2 cellular contexts compared by ENCODE assay signal in genomic region chr5:36826694-36827093, GRCh38.
TF ChIP-seq lines count a peak whose summit lies in the region.

No MANE protein-coding gene starts in this region.

TF ChIP-seq in HepG2, 621 proteins besides CTCF, POLR2A, EP300 and RAD21:
- no peak for TF ChIP-seq DBP (CRISPR knock-in tag; IDR thresholded peaks at IDR 0.05; ENCODE audit: not compliant biosample characterization)
- peak; percentile 64 for TF ChIP-seq PCBP2 (optimal IDR thresholded peaks at IDR 0.05; ENCODE audit: low read depth, low read length, poor library complexity, severe bottlenecking)

TF ChIP-seq in K562, 482 proteins besides CTCF, POLR2A, EP300 and RAD21:
- TF ChIP-seq EHMT2 (IDR thresholded peaks at IDR 0.05) (0 out of 2 replicates have a peak, but pooled peaks have one; percentile 37), MTA2 (IDR thresholded peaks at IDR 0.05; ENCODE audit: low read depth) (0 out of 2 replicates have a peak, but pooled peaks have one; percentile 17), ZNF395 (CRISPR knock-in tag; IDR thresholded peaks at IDR 0.05) (no peak), MCM2 (IDR thresholded peaks at IDR 0.05; ENCODE audit: low read depth) (no peak), ZBTB26 (CRISPR knock-in tag; IDR thresholded peaks at IDR 0.05) (peak; percentile 44; the same call in 1 of the 2 replicates), MLLT1 (IDR thresholded peaks at IDR 0.05) (0 out of 4 replicates have a peak, but pooled peaks of 1 of the 2 experiments have one; percentile 26), BRF1 (IDR thresholded peaks at IDR 0.05; ENCODE audit: borderline replicate concordance, extremely low read depth, insufficient read length) (no peak), ZBTB2 (IDR thresholded peaks at IDR 0.05) (0 out of 2 replicates have a peak, but pooled peaks have one; percentile 21), GATAD2A (IDR thresholded peaks at IDR 0.05) (0 out of 2 replicates have a peak, but pooled peaks have one; percentile 11), ZNF408 (CRISPR knock-in tag; IDR thresholded peaks at IDR 0.05; ENCODE audit: low read depth) (no peak), ZNF512 (tag; IDR thresholded peaks at IDR 0.05) (peak; percentile 93), HIVEP1 (CRISPR knock-in tag; IDR thresholded peaks at IDR 0.05) (no peak), NEUROD1 (IDR thresholded peaks at IDR 0.05; ENCODE audit: borderline replicate concordance, low read depth, low read length, partially characterized antibody) (no peak), SMAD2 (IDR thresholded peaks at IDR 0.05; ENCODE audit: low read depth, low read length) (no peak), ARHGAP35 (IDR thresholded peaks at IDR 0.05; ENCODE audit: partially characterized antibody) (peak; percentile 67), ESRRB (CRISPR knock-in tag; IDR thresholded peaks at IDR 0.05; ENCODE audit: borderline replicate concordance) (no peak), MCM3 (IDR thresholded peaks at IDR 0.05) (no peak), ZNF699 (CRISPR knock-in tag; IDR thresholded peaks at IDR 0.05; ENCODE audit: insufficient replicate concordance) (no peak), OTX1 (CRISPR knock-in tag; IDR thresholded peaks at IDR 0.05) (0 out of 2 replicates have a peak, but pooled peaks have one; percentile 5), RREB1 (CRISPR knock-in tag; IDR thresholded peaks at IDR 0.05) (no peak), HDAC1 (IDR thresholded peaks at IDR 0.05) (peak in 1 of 2 experiments; percentile 48; a peak in 1 of 4 replicates), THRB (CRISPR knock-in tag; conservative IDR thresholded peaks at IDR 0.05) (peak; percentile 52; the same call in 1 of the 2 replicates), HBP1 (CRISPR knock-in tag; IDR thresholded peaks at IDR 0.05) (peak; percentile 71), E2F1 (CRISPR knock-in tag; IDR thresholded peaks at IDR 0.05) (no peak), MTA1 (IDR thresholded peaks at IDR 0.05; ENCODE audit: borderline replicate concordance) (peak; percentile 34; the same call in 1 of the 2 replicates), ZNF609 (CRISPR knock-in tag; IDR thresholded peaks at IDR 0.05; ENCODE audit: borderline replicate concordance) (no peak), BCOR (IDR thresholded peaks at IDR 0.05) (no peak), TAF15 (IDR thresholded peaks at IDR 0.05; ENCODE audit: low read depth, low read length) (no peak), PPARD (CRISPR knock-in tag; IDR thresholded peaks at IDR 0.05) (no peak), ZBTB8A (IDR thresholded peaks at IDR 0.05; ENCODE audit: partially characterized antibody) (no peak), HLTF (IDR thresholded peaks at IDR 0.05) (no peak), ELF1 (tag; IDR thresholded peaks at IDR 0.05) (no peak), LARP7 (IDR thresholded peaks at IDR 0.05) (0 out of 2 replicates have a peak, but pooled peaks have one; percentile 35), TBL1XR1 (IDR thresholded peaks at IDR 0.05; ENCODE audit: low read length in 2 of 2) (no peak), STAT5A (IDR thresholded peaks at IDR 0.05; ENCODE audit: borderline replicate concordance, low read length) (no peak)
TF ChIP-seq in K562: peak in this region for 14.
